1 cellular context compared by ENCODE assay signal in the genomic region with DNA sequence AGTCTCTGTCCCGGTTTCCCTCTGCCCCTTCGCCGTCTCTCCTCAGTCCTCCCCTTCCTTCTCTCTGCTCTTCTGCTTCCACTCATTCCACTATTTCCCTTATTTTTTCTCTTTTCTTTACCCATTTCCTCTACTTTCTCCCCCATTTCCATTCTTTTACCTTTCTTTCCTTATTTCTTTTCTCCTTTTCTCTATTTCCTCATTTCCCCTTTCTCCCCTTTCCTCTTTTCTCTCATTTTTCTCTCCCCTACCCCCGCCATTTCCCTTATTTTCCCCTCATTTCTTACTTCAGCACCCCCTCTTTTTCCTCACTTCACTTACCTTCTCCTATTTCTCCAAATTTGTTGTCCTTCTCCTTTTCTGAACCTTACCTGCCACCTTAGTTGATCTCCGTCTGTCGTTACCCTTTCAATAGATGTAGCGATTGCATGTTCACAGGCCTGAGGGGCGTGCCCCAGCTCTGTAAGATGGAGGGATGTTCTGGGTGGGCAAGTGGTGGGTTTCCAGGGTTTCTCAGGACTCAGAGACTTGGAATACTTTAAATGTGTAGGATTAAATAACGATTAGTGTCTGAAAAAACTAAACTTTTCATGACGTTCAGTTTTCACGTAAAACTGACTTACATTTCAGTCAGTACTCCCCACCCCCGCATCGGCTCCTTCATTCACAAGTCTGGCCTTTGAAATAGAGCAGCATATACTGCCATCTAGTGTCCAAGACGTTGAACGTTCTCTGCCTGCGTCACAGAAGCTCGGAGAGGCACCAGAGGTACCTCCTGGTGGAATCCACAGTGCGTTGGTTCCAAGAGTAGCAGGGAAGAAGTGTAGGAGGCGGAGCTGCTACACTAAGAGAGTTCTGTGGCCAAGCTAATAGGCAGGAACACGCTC.
TF ChIP-seq lines count a peak whose summit lies in the region.

No MANE protein-coding gene starts in this region.

TF ChIP-seq in GM23338, 12 proteins besides CTCF, POLR2A, EP300 and RAD21:
- TF ChIP-seq ZNF462 (CRISPR knock-in tag; IDR thresholded peaks at IDR 0.05) (peak; percentile 51; the same call in 1 of the 2 replicates), CREB1 (CRISPR knock-in tag; IDR thresholded peaks at IDR 0.05; ENCODE audit: low read depth) (peak; percentile 75), EZH2phosphoT487 (IDR thresholded peaks at IDR 0.05; ENCODE audit: unreplicated experiment) (no peak), JUNB (IDR thresholded peaks at IDR 0.05; ENCODE audit: unreplicated experiment) (no peak), EZH2 (IDR thresholded peaks at IDR 0.05; ENCODE audit: low read depth, unreplicated experiment) (peak; percentile 52)
